In genomic region chr3:122356402-122356801, GRCh38 we compare ENCODE assay signal across 9 cellular contexts. TPM values are rescaled to one million over a fixed set of nuclear protein-coding genes. Genes with fewer than 3 reads are reported as not detected.
DNase-seq lines count a peak whose midpoint lies in the region; ATAC-seq, FAIRE-seq and TF ChIP-seq lines count a peak whose summit lies in the region.
"Had no signal": no experiment of that assay in that cellular context is flagged by ENCODE, and none has a peak within 500 bp of the region (broad histone marks: within the 10 kb centered on the region; RNA-seq: fewer than 3 reads in every experiment).

No MANE protein-coding gene starts in this region.

- peaks cover 36% of the 10 kb centered on the region for H3K36me3 ChIP-seq in OCI-LY7 (ENCODE audit: insufficient read depth, low read length)
- no peaks in the 10 kb centered on the region for H3K36me3 ChIP-seq in pancreas

- DNase-seq in Calu3 (peak; percentile 66), H4 (ENCODE audit: low spot score) (peak; percentile 46), OCI-LY7 (ENCODE audit: low spot score) (peak; percentile 11), endothelial cell (ENCODE audit: low spot score) (peak; percentile 48), pancreas (peak; percentile 43 to 65 (median 49)), hippocampal formation (lab: John Stamatoyannopoulos, UW) (no peak)

- H4K20me1 ChIP-seq in OCI-LY7 (ENCODE audit: insufficient read depth, low read length), result no peaks in the 10 kb centered on the region

- H3K27me3 ChIP-seq in pancreas, result no peaks in the 10 kb centered on the region

- POLR2A ChIA-PET in OCI-LY7 (lab: Charles Lee), result no interaction called here

- H3K9me3 Mint-ChIP-seq in Calu3 (ENCODE audit: low read depth, unreplicated experiment) (no peaks in the 10 kb centered on the region), endothelial cell (ENCODE audit: unreplicated experiment) (no peaks in the 10 kb centered on the region)

- H3K4me2 ChIP-seq in OCI-LY7 (ENCODE audit: low read length), result no peak overlapping the region

- H3K27ac ChIP-seq in OCI-LY7 (ENCODE audit: low read depth, low read length, poor library complexity, severe bottlenecking), result no peak overlapping the region
- no peak overlapping the region for H3K27ac ChIP-seq in pancreas
- H3K27ac ChIP-seq: SK-N-MC had no signal

- no peak for FAIRE-seq in pancreas (lab: Jason Lieb, UNC)

- H3K4me1 Mint-ChIP-seq in Calu3 (ENCODE audit: low read depth, unreplicated experiment) (no peaks in the 10 kb centered on the region), endothelial cell (ENCODE audit: unreplicated experiment) (peaks cover 7% of the 10 kb centered on the region)

- H3K36me3 Mint-ChIP-seq in Calu3 (ENCODE audit: insufficient read depth, unreplicated experiment) (peaks cover 7% of the 10 kb centered on the region), endothelial cell (ENCODE audit: low read depth, unreplicated experiment) (no peaks in the 10 kb centered on the region)

- H3K9me2 ChIP-seq in OCI-LY7 (ENCODE audit: insufficient read depth, low read length), result no peaks in the 10 kb centered on the region

- H3K4me3 ChIP-seq in OCI-LY7 (ENCODE audit: low read depth, low read length, poor library complexity, severe bottlenecking), result no peak overlapping the region
- no peak overlapping the region for H3K4me3 ChIP-seq in pancreas
- H3K4me3 ChIP-seq: SK-N-MC had no signal

- no TSS peak for BruUV-seq in Calu3 (replicated peaks; lab: Mats Ljungman, UMichigan)
- BruUV-seq in OCI-LY7 (replicated peaks; lab: Mats Ljungman, UMichigan), result no TSS peak

- H3K27me3 Mint-ChIP-seq in Calu3 (ENCODE audit: unreplicated experiment), result no peaks in the 10 kb centered on the region
- H3K27me3 Mint-ChIP-seq in endothelial cell (ENCODE audit: unreplicated experiment), result no peaks in the 10 kb centered on the region

- intact Hi-C loops in Calu3 (cut with micrococcal nuclease; ENCODE audit: unreplicated experiment), result loop anchor here (1.0 to 10.0 kb wide), 4 partner anchors 50 to 812 kb away; partner anchors contain the start of gene POLQ
- intact Hi-C loops in OCI-LY7 (cut with micrococcal nuclease; ENCODE audit: unreplicated experiment), result no loop called here
- intact Hi-C loops in pancreas (cut with DNase I), result loop anchor here in 1 of 3 donors (5.0 to 10.0 kb wide), 2 partner anchors 52 to 254 kb away; no protein-coding TSS in a partner anchor

- TF ChIP-seq CTCF in Calu3 (IDR thresholded peaks at IDR 0.05; ENCODE audit: unreplicated experiment) (peak; percentile 27), OCI-LY7 (conservative IDR thresholded peaks at IDR 0.05; ENCODE audit: low read length) (peak; percentile 60), endothelial cell (IDR thresholded peaks at IDR 0.05; ENCODE audit: unreplicated experiment) (no peak), pancreas (IDR thresholded peaks at IDR 0.05) (peak in 3 of 4 donors; percentile 11 to 27 (median 26))

- no peak overlapping the region for H2AFZ ChIP-seq in OCI-LY7 (ENCODE audit: low read length)

- ATAC-seq in pancreas (peak; percentile 80 to 99 (median 94)), HG02763 (IDR thresholded peaks at IDR 0.05; ENCODE audit: unreplicated experiment) (no peak), HG03460 (IDR thresholded peaks at IDR 0.05; ENCODE audit: unreplicated experiment) (no peak)

- H3K4me1 ChIP-seq in OCI-LY7 (ENCODE audit: insufficient read depth, low read length, poor library complexity, severe bottlenecking) (no peaks in the 10 kb centered on the region), pancreas (peaks cover 0 to 7% (median 3%) of the 10 kb centered on the region in 3 donors)

- H3K9me3 ChIP-seq in OCI-LY7 (ENCODE audit: low read length), result no peaks in the 10 kb centered on the region
- H3K9me3 ChIP-seq in pancreas, result no peaks in the 10 kb centered on the region

- CTCF ChIA-PET in Calu3 (lab: Charles Lee) (interaction anchor here (2.9 kb wide), 1 partner anchor 50 kb away, joined by 21 read pairs; no protein-coding TSS in a partner anchor), OCI-LY7 (lab: Charles Lee; ENCODE audit: unreplicated experiment) (no interaction called here)

- H3K79me2 ChIP-seq in OCI-LY7 (ENCODE audit: insufficient read depth, low read depth, low read length), result no peaks in the 10 kb centered on the region

- WGBS in pancreas, 2 donors, result 56 to 57% methylated on average over 4 of the region's 4 CpGs

- no peak overlapping the region for H3K27ac Mint-ChIP-seq in Calu3 (ENCODE audit: unreplicated experiment)
- no peak overlapping the region for H3K27ac Mint-ChIP-seq in endothelial cell (ENCODE audit: unreplicated experiment)

- no peak overlapping the region for H3K4me3 Mint-ChIP-seq in Calu3 (ENCODE audit: low read depth, unreplicated experiment)
- H3K4me3 Mint-ChIP-seq in endothelial cell (ENCODE audit: unreplicated experiment), result no peak overlapping the region

RNA-seq across cellular contexts. Expression of gene MIX23, which starts 26.6 kb away (rescaled TPM):
- total RNA-seq in Calu3 (2022), result 39.6 and 50.9 TPM in 2 replicates
- 52.8 and 67.7 TPM in 2 replicates for total RNA-seq in H4 (2014; rRNA removed; shearing (Covaris generic))
- total RNA-seq in OCI-LY7 (2014; rRNA removed; shearing (Covaris generic)), result 44.7 and 55.3 TPM in 2 replicates
- total RNA-seq in OCI-LY7 (2022), result 59.2 and 71.3 TPM in 2 replicates
- 33.2 TPM for total RNA-seq in endothelial cell (ENCODE audit: unreplicated experiment)
- total RNA-seq in pancreas, result 10 to 100 TPM in 5 of 6 donors, 1 to 10 TPM in 1; 9.3 to 15.2 (median 13.1) TPM
- 10 to 100 TPM; 28.5 to 28.6 TPM for polyA plus RNA-seq in pancreas

RNA-seq across cellular contexts. Expression of gene FAM162A, which starts 27.6 kb away (rescaled TPM):
- total RNA-seq in Calu3 (2022), result 34.3 and 38.0 TPM in 2 replicates
- 25.7 and 34.3 TPM in 2 replicates for total RNA-seq in H4 (2014; rRNA removed; shearing (Covaris generic))
- total RNA-seq in OCI-LY7 (2014; rRNA removed; shearing (Covaris generic)), result 27.9 and 43.2 TPM in 2 replicates
- 36.0 and 61.1 TPM in 2 replicates for total RNA-seq in OCI-LY7 (2022)
- 22.5 TPM for total RNA-seq in endothelial cell (ENCODE audit: unreplicated experiment)
- 10 to 100 TPM; 32.8 to 60.4 (median 43.9) TPM for total RNA-seq in pancreas
- polyA plus RNA-seq in pancreas, result 10 to 100 TPM; 53.1 to 74.3 TPM

RNA-seq across cellular contexts. Expression of gene CSTA, which starts 31.4 kb away (rescaled TPM):
- total RNA-seq in Calu3 (2022), result not detected in 2 replicates
- 39.5 and 62.1 TPM in 2 replicates for total RNA-seq in H4 (2014; rRNA removed; shearing (Covaris generic))
- 0.22 and 0.62 TPM in 2 replicates for total RNA-seq in OCI-LY7 (2014; rRNA removed; shearing (Covaris generic))
- total RNA-seq in OCI-LY7 (2022), result 0.70 TPM in 1 of 2 replicates, not detected in the other
- not detected for total RNA-seq in endothelial cell (ENCODE audit: unreplicated experiment)
- 1 to 10 TPM in 2 of 6 donors, under 1 TPM in 2, not detected in 2; 0.63 to 2.1 (median 1.0) TPM for total RNA-seq in pancreas
- 1 to 10 TPM; 3.0 to 3.7 TPM for polyA plus RNA-seq in pancreas

RNA-seq across cellular contexts. Expression of gene WDR5B, which starts 59.5 kb away (rescaled TPM):
- total RNA-seq in Calu3 (2022) (7.2 and 7.9 TPM in 2 replicates), OCI-LY7 (2022) (6.3 and 7.3 TPM in 2 replicates), endothelial cell (ENCODE audit: unreplicated experiment) (3.1 TPM), pancreas (1 to 10 TPM; 2.6 to 5.4 (median 3.3) TPM)
- 7.9 and 10.9 TPM in 2 replicates for total RNA-seq in H4 (2014; rRNA removed; shearing (Covaris generic))
- total RNA-seq in OCI-LY7 (2014; rRNA removed; shearing (Covaris generic)), result 6.9 and 8.3 TPM in 2 replicates
- polyA plus RNA-seq in pancreas, result 1 to 10 TPM; 2.3 to 3.9 TPM

Comparison
In these comparisons a context has a peak if more than half of its experiments do, and no peak if none do; other contexts are left out.
1. DNase-seq: peak in Calu3 (single experiment), H4 (single experiment), OCI-LY7 (single experiment), endothelial cell (single experiment) and pancreas (6 of 6); none in hippocampal formation (0 of 2).
2. ATAC-seq: peak in pancreas (4 of 4); none in HG02763 (single experiment) and HG03460 (single experiment).
3. RNA of gene CSTA, which starts 31.4 kb away (total RNA-seq): 39.5 to 62.1 TPM in H4; 0.63 to 2.1 TPM in pancreas, 0.22 to 0.70 TPM in OCI-LY7, not detected in Calu3 and not detected in endothelial cell (single experiment); every median in the first group is over 10 times any median in the second.